11 cellular contexts compared by ENCODE assay signal in genomic region chr2:128727914-128728313, GRCh38.
DNase-seq lines count a peak whose midpoint lies in the region; ATAC-seq lines count a peak whose summit lies in the region.
"Had no signal": no experiment of that assay in that cellular context is flagged by ENCODE, and none has a peak within 500 bp of the region (broad histone marks: within the 10 kb centered on the region; RNA-seq: fewer than 3 reads in every experiment).

No MANE protein-coding gene starts in this region.

- H4K91ac ChIP-seq in neuronal stem cell (ENCODE audit: low read depth, low read length, poor library complexity): no peak overlapping the region

- H3K4me3 ChIP-seq in neuronal stem cell (ENCODE audit: low read length in 2 of 2): no peak overlapping the region

- no peaks in the 10 kb centered on the region for H3K36me3 ChIP-seq in neuronal stem cell (replicated peaks in 1 of 2; ENCODE audit: control insufficient read depth in 2 of 2, insufficient read depth in 2 of 2, low read length in 2 of 2)

- no peak overlapping the region for H2BK15ac ChIP-seq in neuronal stem cell (ENCODE audit: low read length)

- H2AK5ac ChIP-seq in neuronal stem cell (ENCODE audit: low read depth, low read length): no peak overlapping the region

- no peak overlapping the region for H2BK5ac ChIP-seq in neuronal stem cell (ENCODE audit: low read length)

- H3K9ac ChIP-seq in neuronal stem cell (ENCODE audit: low read depth, low read length, poor library complexity): no peak overlapping the region

- H2BK120ac ChIP-seq in neuronal stem cell (ENCODE audit: low read depth, low read length): no peak overlapping the region

- H3K27ac ChIP-seq in neuronal stem cell (replicated peaks; ENCODE audit: low read length): no peak overlapping the region

- no peaks in the 10 kb centered on the region for H3K27me3 ChIP-seq in neuronal stem cell (ENCODE audit: control insufficient read depth in 3 of 3, insufficient read depth in 3 of 3, low read depth in 1 of 3, low read length in 3 of 3)

- peaks cover 19% of the 10 kb centered on the region for H3K4me1 Mint-ChIP-seq in T-helper 2 cell treated with Interferon-gamma antibody and Interleukin-4, amounts not matched to agents 5 μg/mL and 100 μg/mL, for 36 hours (ENCODE audit: low read depth)

- H3K27ac Mint-ChIP-seq in T-helper 2 cell treated with Interferon-gamma antibody and Interleukin-4, amounts not matched to agents 5 μg/mL and 100 μg/mL, for 36 hours: no peak overlapping the region

- H2BK12ac ChIP-seq in neuronal stem cell (ENCODE audit: low read length): no peak overlapping the region

- H3K9me3 ChIP-seq in neuronal stem cell (replicated peaks in 1 of 2; ENCODE audit: control insufficient read depth in 2 of 2, insufficient read depth in 1 of 2, low read depth in 1 of 2, low read length in 2 of 2): peaks cover 5 to 12% of the 10 kb centered on the region in 2 donors

- WGBS in neuronal stem cell (ENCODE audit: extremely low coverage in 2 of 2, insufficient read length in 2 of 2, insufficient replicate concordance in 1 of 2), 2 donors: no CpG with 5 or more reads among the region's 2 CpGs

- H3K4me1 ChIP-seq in neuronal stem cell (ENCODE audit: control insufficient read depth in 2 of 2, insufficient read depth in 1 of 2, low read depth in 1 of 2, low read length in 2 of 2): peaks cover 0 to 4% of the 10 kb centered on the region in 2 donors

- H2AFZ ChIP-seq in neuronal stem cell (ENCODE audit: low read length): peak overlapping the region; percentile 17

- H3K27me3 Mint-ChIP-seq in T-helper 2 cell treated with Interferon-gamma antibody and Interleukin-4, amounts not matched to agents 5 μg/mL and 100 μg/mL, for 36 hours (ENCODE audit: low read depth): peaks cover 35% of the 10 kb centered on the region

- peak; percentile 53 for ATAC-seq in GM18861 (IDR thresholded peaks at IDR 0.05; ENCODE audit: unreplicated experiment)
- peak; percentile 52 for ATAC-seq in HG03064 (IDR thresholded peaks at IDR 0.05; ENCODE audit: low read depth, unreplicated experiment)

- H3K36me3 Mint-ChIP-seq in T-helper 2 cell treated with Interferon-gamma antibody and Interleukin-4, amounts not matched to agents 5 μg/mL and 100 μg/mL, for 36 hours (ENCODE audit: low read depth): no peaks in the 10 kb centered on the region

- no peak overlapping the region for H3K23ac ChIP-seq in neuronal stem cell (ENCODE audit: low read depth, low read length, poor library complexity)

- H3K18ac ChIP-seq in neuronal stem cell (ENCODE audit: low read length): no peak overlapping the region

- no peaks in the 10 kb centered on the region for H3K79me1 ChIP-seq in neuronal stem cell (ENCODE audit: low read depth, low read length)

- H3K14ac ChIP-seq in neuronal stem cell (ENCODE audit: low read length): no peak overlapping the region

- no peak overlapping the region for H3K4me2 ChIP-seq in neuronal stem cell (ENCODE audit: insufficient read depth, low read length, poor library complexity, severe bottlenecking)

- peak overlapping the region; percentile 9 for H3K4me3 Mint-ChIP-seq in T-helper 2 cell treated with Interferon-gamma antibody and Interleukin-4, amounts not matched to agents 5 μg/mL and 100 μg/mL, for 36 hours
- H3K4me3 Mint-ChIP-seq: immature natural killer cell had no signal

- H3K4ac ChIP-seq in neuronal stem cell (ENCODE audit: low read length): no peak overlapping the region

- peaks cover 4% of the 10 kb centered on the region for H3K9me3 Mint-ChIP-seq in T-helper 2 cell treated with Interferon-gamma antibody and Interleukin-4, amounts not matched to agents 5 μg/mL and 100 μg/mL, for 36 hours

- no peak overlapping the region for H4K8ac ChIP-seq in neuronal stem cell (ENCODE audit: low read depth, low read length)

- peak; percentile 18 for DNase-seq in T-helper 2 cell treated with Interferon-gamma antibody and Interleukin-4, amounts not matched to agents 5 μg/mL and 100 μg/mL, for 36 hours (ENCODE audit: low spot score)
- DNase-seq in neuronal stem cell (ENCODE audit: low spot score): no peak
- DNase-seq in stimulated activated CD4-positive, alpha-beta T cell treated with anti-CD3 and anti-CD28 coated beads, Interleukin-4, amount 100 ng/mL, for 1 hour: no peak
- DNase-seq in NCI-H748 (lab: John Stamatoyannopoulos, UW; ENCODE audit: unreplicated experiment): no peak
- DNase-seq in middle frontal gyrus (ENCODE audit: extremely low spot score, low spot score): no peak
- DNase-seq in SKM-1 (lab: John Stamatoyannopoulos, UW; ENCODE audit: unreplicated experiment): no peak
- DNase-seq: activated T-cell treated with anti-CD3 and anti-CD28 coated beads, Interleukin-2, amount 50 U/mL, for 48 hours; immature natural killer cell; stimulated activated CD4-positive, alpha-beta T cell treated with anti-CD3 and anti-CD28 coated beads, Interleukin-4, amount 100 ng/mL, for 24 hours had no signal
